In genomic region chr1:20151906-20152598, GRCh38 we compare ENCODE assay signal across 8 cellular contexts. TPM values are rescaled to one million over a fixed set of nuclear protein-coding genes. Genes with fewer than 3 reads are reported as not detected.
DNase-seq lines count a peak whose midpoint lies in the region; ATAC-seq lines count a peak whose summit lies in the region.

No MANE protein-coding gene starts in this region.

- peak overlapping the region; percentile 55 to 92 (median 87) for H3K4me3 Mint-ChIP-seq in IgD-negative memory B cell
- H3K4me3 Mint-ChIP-seq in activated T-helper 2 cell treated with anti-CD3 and anti-CD28 coated beads, Interferon-gamma antibody, Interleukin-2, Interleukin-4, amounts not matched to agents 10 μg/mL and 5 μg/mL and 100 μg/mL, durations not matched to agents 14 hours and 24 hours and 36 hours (ENCODE audit: low read depth) = peak overlapping the region; percentile 49
- H3K4me3 Mint-ChIP-seq in natural killer cell treated with Interleukin-12 subunit alpha and Interleukin-12 subunit beta and Interleukin-15 and Interleukin-18, amount 100 ng/mL, for 72 hours = peak overlapping the region; percentile 73
- H3K4me3 Mint-ChIP-seq in stimulated activated naive B cell treated with anti-CD40 and anti-IgM and Interleukin-4, amounts not matched to agents 10 μg/mL and 1 μg/mL and 100 μg/mL, for 72 hours = peak overlapping the region; percentile 82

- intact Hi-C loops in activated T-helper 2 cell treated with anti-CD3 and anti-CD28 coated beads, Interferon-gamma antibody, Interleukin-2, Interleukin-4, amounts not matched to agents 10 μg/mL and 5 μg/mL and 100 μg/mL, durations not matched to agents 14 hours and 24 hours and 36 hours (cut with micrococcal nuclease) = loop anchor here (1.0 kb wide), 2 partner anchors 177 to 234 kb away; no protein-coding TSS in a partner anchor

- no peaks in the 10 kb centered on the region for H3K27me3 Mint-ChIP-seq in IgD-negative memory B cell
- no peaks in the 10 kb centered on the region for H3K27me3 Mint-ChIP-seq in activated T-helper 2 cell treated with anti-CD3 and anti-CD28 coated beads, Interferon-gamma antibody, Interleukin-2, Interleukin-4, amounts not matched to agents 10 μg/mL and 5 μg/mL and 100 μg/mL, durations not matched to agents 14 hours and 24 hours and 36 hours (ENCODE audit: low read depth)
- no peaks in the 10 kb centered on the region for H3K27me3 Mint-ChIP-seq in natural killer cell treated with Interleukin-12 subunit alpha and Interleukin-12 subunit beta and Interleukin-15 and Interleukin-18, amount 100 ng/mL, for 72 hours
- peaks cover 6 to 21% of the 10 kb centered on the region in 2 donors for H3K27me3 Mint-ChIP-seq in stimulated activated naive B cell treated with anti-CD40 and anti-IgM and Interleukin-4, amounts not matched to agents 10 μg/mL and 1 μg/mL and 100 μg/mL, for 72 hours

- H3K27ac Mint-ChIP-seq in IgD-negative memory B cell = peak overlapping the region in 1 of 3 donors; percentile 84
- H3K27ac Mint-ChIP-seq in activated T-helper 2 cell treated with anti-CD3 and anti-CD28 coated beads, Interferon-gamma antibody, Interleukin-2, Interleukin-4, amounts not matched to agents 10 μg/mL and 5 μg/mL and 100 μg/mL, durations not matched to agents 14 hours and 24 hours and 36 hours = no peak overlapping the region
- no peak overlapping the region for H3K27ac Mint-ChIP-seq in natural killer cell treated with Interleukin-12 subunit alpha and Interleukin-12 subunit beta and Interleukin-15 and Interleukin-18, amount 100 ng/mL, for 72 hours
- peak overlapping the region; percentile 87 for H3K27ac Mint-ChIP-seq in stimulated activated naive B cell treated with anti-CD40 and anti-IgM and Interleukin-4, amounts not matched to agents 10 μg/mL and 1 μg/mL and 100 μg/mL, for 72 hours

- H3K36me3 Mint-ChIP-seq in IgD-negative memory B cell = peaks cover 4% of the 10 kb centered on the region
- no peaks in the 10 kb centered on the region for H3K36me3 Mint-ChIP-seq in activated T-helper 2 cell treated with anti-CD3 and anti-CD28 coated beads, Interferon-gamma antibody, Interleukin-2, Interleukin-4, amounts not matched to agents 10 μg/mL and 5 μg/mL and 100 μg/mL, durations not matched to agents 14 hours and 24 hours and 36 hours (ENCODE audit: low read depth)
- H3K36me3 Mint-ChIP-seq in natural killer cell treated with Interleukin-12 subunit alpha and Interleukin-12 subunit beta and Interleukin-15 and Interleukin-18, amount 100 ng/mL, for 72 hours = no peaks in the 10 kb centered on the region
- H3K36me3 Mint-ChIP-seq in stimulated activated naive B cell treated with anti-CD40 and anti-IgM and Interleukin-4, amounts not matched to agents 10 μg/mL and 1 μg/mL and 100 μg/mL, for 72 hours = no peaks in the 10 kb centered on the region

- ATAC-seq in natural killer cell treated with Interleukin-12 subunit alpha and Interleukin-12 subunit beta and Interleukin-15 and Interleukin-18, amount 100 ng/mL, for 72 hours = peak; percentile 85 to 88
- peak; percentile 90 to 92 for ATAC-seq in stimulated activated naive B cell treated with anti-CD40 and anti-IgM and Interleukin-4, amounts not matched to agents 10 μg/mL and 1 μg/mL and 100 μg/mL, for 72 hours (replicated peaks)

- no peaks in the 10 kb centered on the region for H3K9me3 Mint-ChIP-seq in IgD-negative memory B cell
- H3K9me3 Mint-ChIP-seq in activated T-helper 2 cell treated with anti-CD3 and anti-CD28 coated beads, Interferon-gamma antibody, Interleukin-2, Interleukin-4, amounts not matched to agents 10 μg/mL and 5 μg/mL and 100 μg/mL, durations not matched to agents 14 hours and 24 hours and 36 hours = no peaks in the 10 kb centered on the region
- no peaks in the 10 kb centered on the region for H3K9me3 Mint-ChIP-seq in natural killer cell treated with Interleukin-12 subunit alpha and Interleukin-12 subunit beta and Interleukin-15 and Interleukin-18, amount 100 ng/mL, for 72 hours
- peaks cover 0 to under 1% of the 10 kb centered on the region in 2 donors for H3K9me3 Mint-ChIP-seq in stimulated activated naive B cell treated with anti-CD40 and anti-IgM and Interleukin-4, amounts not matched to agents 10 μg/mL and 1 μg/mL and 100 μg/mL, for 72 hours

- peaks cover 5 to 10% (median 7%) of the 10 kb centered on the region in 3 donors for H3K4me1 Mint-ChIP-seq in IgD-negative memory B cell
- H3K4me1 Mint-ChIP-seq in activated T-helper 2 cell treated with anti-CD3 and anti-CD28 coated beads, Interferon-gamma antibody, Interleukin-2, Interleukin-4, amounts not matched to agents 10 μg/mL and 5 μg/mL and 100 μg/mL, durations not matched to agents 14 hours and 24 hours and 36 hours (ENCODE audit: low read depth) = peaks cover 8% of the 10 kb centered on the region
- H3K4me1 Mint-ChIP-seq in natural killer cell treated with Interleukin-12 subunit alpha and Interleukin-12 subunit beta and Interleukin-15 and Interleukin-18, amount 100 ng/mL, for 72 hours (ENCODE audit: low read depth in 2 of 2) = peaks cover 13 to 14% of the 10 kb centered on the region in 2 donors
- H3K4me1 Mint-ChIP-seq in stimulated activated naive B cell treated with anti-CD40 and anti-IgM and Interleukin-4, amounts not matched to agents 10 μg/mL and 1 μg/mL and 100 μg/mL, for 72 hours = peaks cover 15 to 22% of the 10 kb centered on the region in 2 donors

- DNase-seq in NCI-H2081 (lab: John Stamatoyannopoulos, UW) (peak; percentile 56 to 65), NCI-H2081 treated with DMSO at 0.1 percent for 48 hours (lab: John Stamatoyannopoulos, UW) (no peak), RKO (ENCODE audit: low spot score) (peak; percentile 81), fibroblast of the conjunctiva (ENCODE audit: low read depth) (peak; percentile 71)
- DNase-seq in activated T-helper 2 cell treated with anti-CD3 and anti-CD28 coated beads, Interferon-gamma antibody, Interleukin-2, Interleukin-4, amounts not matched to agents 10 μg/mL and 5 μg/mL and 100 μg/mL, durations not matched to agents 14 hours and 24 hours and 36 hours (ENCODE audit: low spot score) = peak; percentile 67
- peak; percentile 83 for DNase-seq in natural killer cell treated with Interleukin-12 subunit alpha and Interleukin-12 subunit beta and Interleukin-15 and Interleukin-18, amount 100 ng/mL, for 72 hours (ENCODE audit: low spot score)
- DNase-seq in stimulated activated naive B cell treated with anti-CD40 and anti-IgM and Interleukin-4, amounts not matched to agents 10 μg/mL and 1 μg/mL and 100 μg/mL, for 72 hours = peak; percentile 77

RNA-seq across cellular contexts. Expression of gene PLA2G2F, which starts 12.9 kb away (rescaled TPM):
- not detected for polyA plus RNA-seq in IgD-negative memory B cell
- total RNA-seq in activated T-helper 2 cell treated with anti-CD3 and anti-CD28 coated beads, Interferon-gamma antibody, Interleukin-2, Interleukin-4, amounts not matched to agents 10 μg/mL and 5 μg/mL and 100 μg/mL, durations not matched to agents 14 hours and 24 hours and 36 hours = not detected in 2 replicates
- total RNA-seq in natural killer cell treated with Interleukin-12 subunit alpha and Interleukin-12 subunit beta and Interleukin-15 and Interleukin-18, amount 100 ng/mL, for 72 hours = not detected

RNA-seq across cellular contexts. Expression of gene PLA2G2D, which starts 32.7 kb away (rescaled TPM):
- polyA plus RNA-seq in IgD-negative memory B cell = 10.1 TPM
- 0.09 TPM in 1 of 2 replicates, not detected in the other for total RNA-seq in activated T-helper 2 cell treated with anti-CD3 and anti-CD28 coated beads, Interferon-gamma antibody, Interleukin-2, Interleukin-4, amounts not matched to agents 10 μg/mL and 5 μg/mL and 100 μg/mL, durations not matched to agents 14 hours and 24 hours and 36 hours
- total RNA-seq in natural killer cell treated with Interleukin-12 subunit alpha and Interleukin-12 subunit beta and Interleukin-15 and Interleukin-18, amount 100 ng/mL, for 72 hours = not detected

RNA-seq across cellular contexts. Expression of gene UBXN10, which starts 33.8 kb away (rescaled TPM):
- polyA plus RNA-seq in IgD-negative memory B cell = 0.39 TPM
- 0.32 and 0.39 TPM in 2 replicates for total RNA-seq in activated T-helper 2 cell treated with anti-CD3 and anti-CD28 coated beads, Interferon-gamma antibody, Interleukin-2, Interleukin-4, amounts not matched to agents 10 μg/mL and 5 μg/mL and 100 μg/mL, durations not matched to agents 14 hours and 24 hours and 36 hours
- under 1 TPM; 0.26 to 0.56 TPM for total RNA-seq in natural killer cell treated with Interleukin-12 subunit alpha and Interleukin-12 subunit beta and Interleukin-15 and Interleukin-18, amount 100 ng/mL, for 72 hours

RNA-seq across cellular contexts. Expression of gene PLA2G2C, which starts 34.3 kb away (rescaled TPM):
- polyA plus RNA-seq in IgD-negative memory B cell = not detected
- total RNA-seq in activated T-helper 2 cell treated with anti-CD3 and anti-CD28 coated beads, Interferon-gamma antibody, Interleukin-2, Interleukin-4, amounts not matched to agents 10 μg/mL and 5 μg/mL and 100 μg/mL, durations not matched to agents 14 hours and 24 hours and 36 hours = 0.30 TPM in 1 of 2 replicates, not detected in the other
- under 1 TPM in 1 of 2 donors, not detected in 1; 0.17 TPM for total RNA-seq in natural killer cell treated with Interleukin-12 subunit alpha and Interleukin-12 subunit beta and Interleukin-15 and Interleukin-18, amount 100 ng/mL, for 72 hours
